8 cellular contexts compared by ENCODE assay signal in genomic region chr1:236753554-236753953, GRCh38. TPM values are rescaled to one million over a fixed set of nuclear protein-coding genes. Genes with fewer than 3 reads are reported as not detected.
DNase-seq lines count a peak whose midpoint lies in the region; ATAC-seq lines count a peak whose summit lies in the region.

No MANE protein-coding gene starts in this region.

- DNase-seq in DMS53 (lab: John Stamatoyannopoulos, UW) (peak; percentile 60), DMS53 treated with DMSO at 0.1 percent for 48 hours (lab: John Stamatoyannopoulos, UW; ENCODE audit: unreplicated experiment) (no peak), NCI-H82 (lab: John Stamatoyannopoulos, UW) (peak; percentile 78), putamen (ENCODE audit: low spot score) (peak; percentile 56), ecto neural progenitor cell (ENCODE audit: low spot score) (no peak), epidermal melanocyte (ENCODE audit: insufficient read length, low spot score) (no peak)

- ATAC-seq in esophagus mucosa (peak; percentile 32), GM19023 (IDR thresholded peaks at IDR 0.05; ENCODE audit: unreplicated experiment) (no peak)

RNA-seq across cellular contexts. Expression of gene MTR, which starts 41.5 kb away (rescaled TPM):
- 11.3 TPM for total RNA-seq in esophagus mucosa

Comparison
In these comparisons a context has a peak if more than half of its experiments do, and no peak if none do; other contexts are left out.
1. DNase-seq: peak in DMS53 (single experiment), NCI-H82 (single experiment) and putamen (single experiment); none in DMS53 treated with DMSO at 0.1 percent for 48 hours (single experiment), ecto neural progenitor cell (single experiment) and epidermal melanocyte (single experiment).